23 cellular contexts compared by ENCODE assay signal in the genomic region with DNA sequence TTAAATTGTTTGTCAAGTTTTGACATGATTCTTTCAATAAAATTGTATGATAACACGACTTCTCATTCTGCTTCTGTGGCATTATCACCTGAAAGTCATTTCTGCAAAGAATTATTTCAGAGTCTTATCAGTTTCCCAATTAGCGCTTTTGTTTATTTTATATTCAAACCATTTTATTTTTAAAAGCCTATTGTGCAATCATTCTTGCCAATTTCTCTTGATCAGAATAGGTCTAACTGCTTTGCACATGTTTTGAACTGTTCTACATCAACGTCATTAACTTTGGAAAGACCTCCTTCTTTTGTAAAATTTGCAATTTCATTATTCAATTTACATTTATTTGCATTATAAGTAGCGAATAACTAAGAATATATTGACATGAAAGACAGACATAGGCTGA.
"Had no signal": no experiment of that assay in that cellular context is flagged by ENCODE, and none has a peak within 500 bp of the region (broad histone marks: within the 10 kb centered on the region; RNA-seq: fewer than 3 reads in every experiment).

No MANE protein-coding gene starts in this region.

- H3K27me3 Mint-ChIP-seq: T-cell had no signal

- H3K4me3 Mint-ChIP-seq: T-cell; T-helper 1 cell treated with Interleukin-12 subunit alpha and Interleukin-12 subunit beta and Interleukin-4 antibody, amounts not matched to agents 30 μg/mL and 1 μg/mL, for 36 hours had no signal

- H3K4me1 Mint-ChIP-seq: T-cell had no signal

- H3K9me3 ChIP-seq: MG63 had no signal

- ATAC-seq: T-cell had no signal

- H3K27ac Mint-ChIP-seq: T-cell; T-helper 1 cell treated with Interleukin-12 subunit alpha and Interleukin-12 subunit beta and Interleukin-4 antibody, amounts not matched to agents 30 μg/mL and 1 μg/mL, for 36 hours had no signal

- DNase-seq: Karpas-422, KG1, MG63, NCI-H1092, NCI-H1105 treated with DMSO at 0.1 percent for 48 hours, NCI-H1417 treated with DMSO at 0.1 percent for 48 hours, NCI-H146, NCI-H1694 treated with DMSO at 0.1 percent for 48 hours, NCI-H1930, NCI-H2081, NCI-H2171, NCI-H226, NCI-H446, NCI-H510A, NCI-H774, Right ventricle myocardium superior, RPMI8226, SIG-M5, T-cell had no signal

- H3K27me3 ChIP-seq: MG63, SJSA1 had no signal

- H3K36me3 ChIP-seq: MG63, SJSA1 had no signal

- H3K36me3 Mint-ChIP-seq: T-cell had no signal

- H3K27ac ChIP-seq: HL-60, SJSA1 had no signal

- H3K4me3 ChIP-seq: MG63, SJSA1, SK-N-MC had no signal

- H3K4me1 ChIP-seq: SJSA1 had no signal
